ENCODE assay signal across 8 cellular contexts in genomic region chr16:79598341-79599181, GRCh38. TPM values are rescaled to one million over a fixed set of nuclear protein-coding genes. Genes with fewer than 3 reads are reported as not detected.
A peak's percentile ranks its signal among the peaks of the same experiment; 100 is the strongest.
DNase-seq lines count a peak whose midpoint lies in the region; ATAC-seq and TF ChIP-seq lines count a peak whose summit lies in the region.

No MANE protein-coding gene starts in this region.

- DNase-seq in HT1080 (ENCODE audit: low read depth) = peak; percentile 3
- no peak for DNase-seq in RWPE1 (ENCODE audit: low spot score)
- DNase-seq in ascending aorta (ENCODE audit: low spot score in 2 of 2) = peak in 1 of 2 donors; percentile 80
- peak; percentile 60 for DNase-seq in iPS DF 19.7 (ENCODE audit: low read depth, low spot score)
- DNase-seq in putamen (ENCODE audit: low spot score) = peak; percentile 35
- DNase-seq in SKM-1 (lab: John Stamatoyannopoulos, UW; ENCODE audit: unreplicated experiment) = no peak

- intact Hi-C loops in ascending aorta (cut with DNase I) = loop anchor here (5.0 kb wide), 1 partner anchor 1501 kb away; the partner anchor contains the start of gene WWOX

- H3K27me3 ChIP-seq in ascending aorta = no peaks in the 10 kb centered on the region

- 0 out of 2 replicates have a peak, but pooled peaks have one; percentile 19 for TF ChIP-seq CTCF in RWPE1 (conservative IDR thresholded peaks at IDR 0.05; ENCODE audit: low read depth)
- TF ChIP-seq CTCF in ascending aorta (IDR thresholded peaks at IDR 0.05) = peak in 1 of 3 experiments; percentile 12

- POLR2A ChIA-PET in RWPE1 (lab: Yijun Ruan, JAX; ENCODE audit: low non-redundant PET) = no interaction called here

- H3K27ac ChIP-seq in RWPE1 (peak overlapping the region; percentile 97), ascending aorta (peak overlapping the region; percentile 70 to 77)

- no peaks in the 10 kb centered on the region for H3K9me3 ChIP-seq in ascending aorta

- ATAC-seq in HG02610 (IDR thresholded peaks at IDR 0.05; ENCODE audit: unreplicated experiment) = no peak
- no peak for ATAC-seq in GM21619 (IDR thresholded peaks at IDR 0.05; ENCODE audit: unreplicated experiment)

- peaks cover 6 to 8% of the 10 kb centered on the region in 2 donors for H3K4me1 ChIP-seq in ascending aorta

- H3K36me3 ChIP-seq in ascending aorta = peaks cover 0 to 3% of the 10 kb centered on the region in 2 donors

- CTCF ChIA-PET in RWPE1 (lab: Yijun Ruan, JAX) = interaction anchor here (0.5 to 0.6 kb wide), 5 partner anchors 229 to 1647 kb away, joined by 3 to 5 read pairs (median 3); no protein-coding TSS in a partner anchor

- H3K4me3 ChIP-seq in ascending aorta = peak overlapping the region; percentile 75 to 97

RNA-seq across cellular contexts. Expression of gene MAF, which starts 2.0 kb away (rescaled TPM):
- total RNA-seq in HT1080 (2014; rRNA removed; shearing (Covaris generic)) = not detected in 2 replicates
- 0.12 and 0.18 TPM in 2 replicates for polyA plus RNA-seq in HT1080 (2015; cell fraction: cytosol; rRNA removed)
- polyA plus RNA-seq in HT1080 (2015; cell fraction: nucleus; rRNA removed) = 0.23 and 0.42 TPM in 2 replicates
- total RNA-seq in ascending aorta = 41.1 TPM

Comparison
In these comparisons a context has a peak if more than half of its experiments do, and no peak if none do; other contexts are left out.
1. DNase-seq: peak in HT1080 (single experiment), iPS DF 19.7 (single experiment) and putamen (single experiment); none in RWPE1 (single experiment) and SKM-1 (single experiment).
2. RNA of gene MAF, which starts 2.0 kb away (total RNA-seq): 41.1 TPM in ascending aorta (single experiment); not detected in HT1080; every median in the first group is over 10 times any median in the second.